In genomic region chr2:105438104-105438929, GRCh38 we compare ENCODE assay signal across 11 cellular contexts. TPM values are rescaled to one million over a fixed set of nuclear protein-coding genes. Genes with fewer than 3 reads are reported as not detected.
DNase-seq lines count a peak whose midpoint lies in the region; ATAC-seq and TF ChIP-seq lines count a peak whose summit lies in the region.
"Had no signal": no experiment of that assay in that cellular context is flagged by ENCODE, and none has a peak within 500 bp of the region (broad histone marks: within the 10 kb centered on the region; RNA-seq: fewer than 3 reads in every experiment).

No MANE protein-coding gene starts in this region.

- no peaks in the 10 kb centered on the region for H3K36me3 ChIP-seq in gastrocnemius medialis

- H3K4me3 Mint-ChIP-seq in activated T-helper 1 cell treated with anti-CD3 and anti-CD28 coated beads, Interleukin-12 subunit alpha, Interleukin-12 subunit beta, Interleukin-2, Interleukin-4 antibody, amounts not matched to agents 30 ng/mL and 10 ng/mL and 1 ng/mL, durations not matched to agents 14 hours and 24 hours and 36 hours, result no peak overlapping the region
- H3K4me3 Mint-ChIP-seq: endodermal cell had no signal

- peaks cover 19 to 25% of the 10 kb centered on the region in 2 donors for H3K4me1 ChIP-seq in gastrocnemius medialis

- H3K4me1 Mint-ChIP-seq in activated T-helper 1 cell treated with anti-CD3 and anti-CD28 coated beads, Interleukin-12 subunit alpha, Interleukin-12 subunit beta, Interleukin-2, Interleukin-4 antibody, amounts not matched to agents 30 ng/mL and 10 ng/mL and 1 ng/mL, durations not matched to agents 14 hours and 24 hours and 36 hours (ENCODE audit: low read depth), result no peaks in the 10 kb centered on the region
- H3K4me1 Mint-ChIP-seq: endodermal cell had no signal

- ATAC-seq in left cardiac atrium (peak; percentile 94 to 95), gastrocnemius medialis (peak; percentile 62 to 93), GM21723 (IDR thresholded peaks at IDR 0.05; ENCODE audit: unreplicated experiment) (no peak)

- DNase-seq in H4 (ENCODE audit: low spot score), result peak; percentile 77
- peak; percentile 88 for DNase-seq in SHP77 treated with DMSO at 0.1 percent for 48 hours (lab: John Stamatoyannopoulos, UW)
- peak; percentile 73 for DNase-seq in left cardiac atrium
- DNase-seq in gastrocnemius medialis, result peak; percentile 50 to 70
- DNase-seq in activated T-cell treated with anti-CD3 and anti-CD28 coated beads, Interleukin-2, amount 50 U/mL, for 1 hour, result no peak
- no peak for DNase-seq in activated T-helper 1 cell treated with anti-CD3 and anti-CD28 coated beads, Interleukin-12 subunit alpha, Interleukin-12 subunit beta, Interleukin-2, Interleukin-4 antibody, amounts not matched to agents 30 ng/mL and 10 ng/mL and 1 ng/mL, durations not matched to agents 14 hours and 24 hours and 36 hours (ENCODE audit: low spot score)
- no peak for DNase-seq in G401 (ENCODE audit: low spot score)
- DNase-seq: endodermal cell, GF-D8, midbrain had no signal

- H3K27ac ChIP-seq in gastrocnemius medialis, result peak overlapping the region in 3 of 4 donors; percentile 7 to 53 (median 48)

- no peak for TF ChIP-seq CTCF in gastrocnemius medialis (IDR thresholded peaks at IDR 0.05 in 4 of 5, conservative IDR thresholded peaks at IDR 0.05 in 1 of 5)

- H3K36me3 Mint-ChIP-seq in activated T-helper 1 cell treated with anti-CD3 and anti-CD28 coated beads, Interleukin-12 subunit alpha, Interleukin-12 subunit beta, Interleukin-2, Interleukin-4 antibody, amounts not matched to agents 30 ng/mL and 10 ng/mL and 1 ng/mL, durations not matched to agents 14 hours and 24 hours and 36 hours (ENCODE audit: low read depth), result no peaks in the 10 kb centered on the region

- intact Hi-C loops in left cardiac atrium (cut with DNase I), result loop anchor here in 1 of 2 donors (5.0 kb wide), 1 partner anchor 49 kb away; no protein-coding TSS in a partner anchor
- intact Hi-C loops in gastrocnemius medialis (cut with DNase I; ENCODE audit: low total_unique reads), result no loop called here
- intact Hi-C loops in activated T-helper 1 cell treated with anti-CD3 and anti-CD28 coated beads, Interleukin-12 subunit alpha, Interleukin-12 subunit beta, Interleukin-2, Interleukin-4 antibody, amounts not matched to agents 30 ng/mL and 10 ng/mL and 1 ng/mL, durations not matched to agents 14 hours and 24 hours and 36 hours (cut with micrococcal nuclease), result no loop called here

- in situ Hi-C loops in gastrocnemius medialis (cut with MboI; ENCODE audit: low sequenced_read_pairs in 4 of 4) (no loop called here), G401 (cut with HindIII; ENCODE audit: low sequenced_read_pairs) (no loop called here)

- peaks cover 10% of the 10 kb centered on the region for H3K27me3 Mint-ChIP-seq in activated T-helper 1 cell treated with anti-CD3 and anti-CD28 coated beads, Interleukin-12 subunit alpha, Interleukin-12 subunit beta, Interleukin-2, Interleukin-4 antibody, amounts not matched to agents 30 ng/mL and 10 ng/mL and 1 ng/mL, durations not matched to agents 14 hours and 24 hours and 36 hours (ENCODE audit: insufficient read depth)

- no peaks in the 10 kb centered on the region for H3K9me3 ChIP-seq in gastrocnemius medialis

- no peak overlapping the region for H3K27ac Mint-ChIP-seq in activated T-helper 1 cell treated with anti-CD3 and anti-CD28 coated beads, Interleukin-12 subunit alpha, Interleukin-12 subunit beta, Interleukin-2, Interleukin-4 antibody, amounts not matched to agents 30 ng/mL and 10 ng/mL and 1 ng/mL, durations not matched to agents 14 hours and 24 hours and 36 hours
- H3K27ac Mint-ChIP-seq: endodermal cell had no signal

- H3K27me3 ChIP-seq in gastrocnemius medialis, result no peaks in the 10 kb centered on the region

- no peak for TF ChIP-seq POLR2A in gastrocnemius medialis (IDR thresholded peaks at IDR 0.05)

- H3K9me3 Mint-ChIP-seq in activated T-helper 1 cell treated with anti-CD3 and anti-CD28 coated beads, Interleukin-12 subunit alpha, Interleukin-12 subunit beta, Interleukin-2, Interleukin-4 antibody, amounts not matched to agents 30 ng/mL and 10 ng/mL and 1 ng/mL, durations not matched to agents 14 hours and 24 hours and 36 hours, result no peaks in the 10 kb centered on the region
- H3K9me3 Mint-ChIP-seq: endodermal cell had no signal

- no peak overlapping the region for H3K4me3 ChIP-seq in gastrocnemius medialis

RNA-seq across cellular contexts. Expression of gene FHL2, which starts 39.5 kb away (rescaled TPM):
- total RNA-seq in H4 (2014; rRNA removed; shearing (Covaris generic)), result 163 and 195 TPM in 2 replicates
- total RNA-seq in left cardiac atrium, result 10 to 100 TPM; 32.3 to 92.2 TPM
- 10 to 100 TPM; 14.9 to 31.8 (median 21.4) TPM for total RNA-seq in gastrocnemius medialis
- 2.3 and 2.6 TPM in 2 replicates for total RNA-seq in activated T-helper 1 cell treated with anti-CD3 and anti-CD28 coated beads, Interleukin-12 subunit alpha, Interleukin-12 subunit beta, Interleukin-2, Interleukin-4 antibody, amounts not matched to agents 30 ng/mL and 10 ng/mL and 1 ng/mL, durations not matched to agents 14 hours and 24 hours and 36 hours
- total RNA-seq in G401 (2014; rRNA removed; shearing (Covaris generic)), result 54.6 and 70.4 TPM in 2 replicates

Comparison
In these comparisons a context has a peak if more than half of its experiments do, and no peak if none do; other contexts are left out.
1. DNase-seq: peak in H4 (single experiment), SHP77 treated with DMSO at 0.1 percent for 48 hours (single experiment), left cardiac atrium (single experiment) and gastrocnemius medialis (2 of 2); none in activated T-cell treated with anti-CD3 and anti-CD28 coated beads, Interleukin-2, amount 50 U/mL, for 1 hour (single experiment), activated T-helper 1 cell treated with anti-CD3 and anti-CD28 coated beads, Interleukin-12 subunit alpha, Interleukin-12 subunit beta, Interleukin-2, Interleukin-4 antibody, amounts not matched to agents 30 ng/mL and 10 ng/mL and 1 ng/mL, durations not matched to agents 14 hours and 24 hours and 36 hours (single experiment) and G401 (single experiment).